Comparison of ENCODE assay signal across 8 cellular contexts in the genomic region with DNA sequence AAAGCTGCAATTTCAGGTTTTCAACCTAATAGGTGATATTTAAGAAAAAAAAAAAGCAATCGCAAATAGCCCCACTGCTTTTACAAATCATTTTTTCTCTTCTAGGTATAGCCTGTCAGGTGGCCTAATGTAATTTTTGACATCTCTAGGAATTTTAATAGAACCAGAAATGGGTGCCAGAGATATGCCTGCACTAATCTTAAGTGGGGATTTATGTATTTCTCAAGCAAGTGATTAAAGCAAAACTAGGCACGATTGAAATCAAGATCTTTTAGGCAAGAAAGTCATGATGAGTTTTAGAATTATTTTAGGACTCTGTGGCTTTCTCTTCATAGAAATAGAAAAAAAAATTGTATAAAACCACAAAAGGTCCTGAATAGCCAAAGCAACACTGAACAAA. TPM values are rescaled to one million over a fixed set of nuclear protein-coding genes. Genes with fewer than 3 reads are reported as not detected.
DNase-seq lines count a peak whose midpoint lies in the region; ATAC-seq, FAIRE-seq and TF ChIP-seq lines count a peak whose summit lies in the region.

No MANE protein-coding gene starts in this region.

- H4K20me1 ChIP-seq in BLaER1 (no peaks in the 10 kb centered on the region), K562 (replicated peaks; ENCODE audit: control insufficient read depth, insufficient read depth, low read length) (no peaks in the 10 kb centered on the region)

- in situ Hi-C loops in K562 (cut with MboI): loop anchor here (10.0 kb wide), 1 partner anchor 436 kb away; no protein-coding TSS in a partner anchor

- 14% methylated on average over 2 of the region's 2 CpGs for WGBS in K562 (ENCODE audit: insufficient coverage, low coverage, missing lambda C conversion rate)

- CTCF ChIA-PET in K562 (lab: Yijun Ruan, JAX; ENCODE audit: low intra/inter-chr PET ratio): no interaction called here

- BruUV-seq in K562 (replicated peaks; lab: Mats Ljungman, UMichigan): no TSS peak

- peak overlapping the region; percentile 77 for H3K9ac ChIP-seq in BLaER1
- H3K9ac ChIP-seq in K562 (ENCODE audit: insufficient read depth in 1 of 2, low read depth in 2 of 2, low read length in 2 of 2): peak overlapping the region in 1 of 2 experiments; percentile 73; a peak in 2 of 4 replicates

- intact Hi-C loops in K562 (cut with micrococcal nuclease): no loop called here

- FAIRE-seq in K562 (lab: Jason Lieb, UNC): peak; percentile 15

- DNase-seq in KG1 (lab: John Stamatoyannopoulos, UW) (peak; percentile 37), K562 (ENCODE audit: extremely low read depth in 1 of 4, low spot score in 3 of 4) (no peak), H4 (ENCODE audit: low spot score) (no peak), NCI-H1048 (lab: John Stamatoyannopoulos, UW) (no peak)
- no peak for DNase-seq in activated CD8-positive, alpha-beta memory T cell treated with anti-CD3 and anti-CD28 coated beads, Interleukin-2, amount 50 U/mL, for 4 hours

- H3K36me3 ChIP-seq in BLaER1 (peaks cover 8% of the 10 kb centered on the region), K562 (ENCODE audit: control insufficient read depth, insufficient read depth, low read length) (no peaks in the 10 kb centered on the region; the same call in 2 of the 3 replicates)

- TF ChIP-seq RAD21 in K562 (CRISPR knock-in tag; conservative IDR thresholded peaks at IDR 0.05 in 1 of 2, IDR thresholded peaks at IDR 0.05 in 1 of 2): no peak

- no peaks in the 10 kb centered on the region for H3K27me3 ChIP-seq in BLaER1
- H3K27me3 ChIP-seq in K562 (ENCODE audit: control insufficient read depth in 2 of 2, insufficient read depth in 2 of 2, low read length in 2 of 2): peaks cover 0 to 3% of the 10 kb centered on the region in 2 experiments; a peak in 1 of 5 replicates
- H3K27me3 ChIP-seq in mononuclear cell (ENCODE audit: insufficient read depth, low read length): no peaks in the 10 kb centered on the region

- peak overlapping the region; percentile 75 for H3K4me2 ChIP-seq in BLaER1
- peak overlapping the region; percentile 84 for H3K4me2 ChIP-seq in K562 (ENCODE audit: insufficient read depth, low read length)

- no peaks in the 10 kb centered on the region for H3K9me1 ChIP-seq in K562 (ENCODE audit: control insufficient read depth, insufficient read depth, low read length)

- TF ChIP-seq CTCF in K562 (IDR thresholded peaks at IDR 0.05 in 2 of 3, conservative IDR thresholded peaks at IDR 0.05 in 1 of 3; ENCODE audit: insufficient read depth in 2 of 3, low read depth in 1 of 3, low read length in 3 of 3): no peak

- peak overlapping the region; percentile 76 for H3K4me3 ChIP-seq in BLaER1
- H3K4me3 ChIP-seq in K562: peak overlapping the region; percentile 61
- peak overlapping the region; percentile 93 for H3K4me3 ChIP-seq in mononuclear cell (ENCODE audit: low read length)

- peaks cover 26% of the 10 kb centered on the region for H3K4me1 ChIP-seq in BLaER1
- H3K4me1 ChIP-seq in K562 (replicated peaks in 1 of 2; ENCODE audit: control insufficient read depth in 2 of 2, insufficient read depth in 2 of 2, low read length in 2 of 2): peaks cover 7 to 12% of the 10 kb centered on the region in 2 experiments; a peak in 4 of 5 replicates
- H3K4me1 ChIP-seq in mononuclear cell (ENCODE audit: insufficient read depth, low read length): peaks cover 12% of the 10 kb centered on the region

- no peak for ATAC-seq in K562
- no peak for ATAC-seq in GM19455 (IDR thresholded peaks at IDR 0.05; ENCODE audit: unreplicated experiment)

- H3K9me3 ChIP-seq in BLaER1 (no peaks in the 10 kb centered on the region), K562 (replicated peaks; ENCODE audit: control insufficient read depth, insufficient read depth, low read depth, low read length) (no peaks in the 10 kb centered on the region), mononuclear cell (ENCODE audit: low read depth, low read length) (no peaks in the 10 kb centered on the region)

- H3K27ac ChIP-seq in BLaER1 (peak overlapping the region; percentile 78), K562 (ENCODE audit: extremely low read depth, low read depth, low read length) (peak overlapping the region; percentile 72; the same call in 2 of the 3 replicates)

- POLR2A ChIA-PET in K562 (lab: Yijun Ruan, JAX): interaction anchor here (0.6 to 1.4 kb wide), 3 partner anchors 9 to 44 kb away, joined by 3 to 6 read pairs (median 4); no protein-coding TSS in a partner anchor

- peak overlapping the region; percentile 98 for H2AFZ ChIP-seq in K562 (ENCODE audit: low read depth, low read length)

- no peak for TF ChIP-seq EP300 in K562 (IDR thresholded peaks at IDR 0.05; ENCODE audit: low read length)

- no peak for TF ChIP-seq POLR2A in K562 (conservative IDR thresholded peaks at IDR 0.05)

- no peaks in the 10 kb centered on the region for H3K79me2 ChIP-seq in K562 (ENCODE audit: control insufficient read depth, insufficient read depth, low read length)

RNA-seq across cellular contexts. Expression of a gene that starts 0.9 kb away (rescaled TPM):
- total RNA-seq in K562 (2011; cell fraction: chromatin; rRNA removed; ENCODE audit: low replicate concordance): 0.65 and 1.2 TPM in 2 replicates
- total RNA-seq in K562 (2011; cell fraction: nucleolus; rRNA removed): 0.66 and 1.3 TPM in 2 replicates
- total RNA-seq in K562 (2011; cell fraction: nucleoplasm; rRNA removed): 0.95 and 1.3 TPM in 2 replicates
- total RNA-seq in K562 (2014; rRNA removed) (2.2 and 3.5 TPM in 2 replicates), K562 (2014; rRNA removed; fragmentation: Illumina TruSeq; extraction: Trizol) (4.4 and 4.5 TPM in 2 replicates), K562 (2015; rRNA removed; fragmentation: Illumina TruSeq; extraction: Trizol) (2.1 and 4.0 TPM in 2 replicates), K562 (2021) (4.6 and 5.1 TPM in 2 replicates), mononuclear cell (2.0 TPM)
- polyA plus RNA-seq in K562 (2011; rRNA removed) (3.9 and 4.2 TPM in 2 replicates), K562 (2014; fragmentation: Illumina TruSeq; extraction: Trizol) (3.5 and 3.8 TPM in 2 replicates), K562 (2014; fragmentation: Nextera tagmentation; extraction: Ambion mirVana) (under 1 TPM; 0.72 to 0.81 TPM), K562 (2014; rRNA removed) (4.1 and 5.0 TPM in 2 replicates)
- polyA plus RNA-seq in K562 (2011; cell fraction: cytosol; rRNA removed): 2.5 and 3.8 TPM in 2 replicates
- 0.98 and 1.6 TPM in 2 replicates for polyA plus RNA-seq in K562 (2011; cell fraction: nucleus; rRNA removed)
- 3.3 and 5.1 TPM in 2 replicates for polyA plus RNA-seq in K562 (2012)
- polyA minus RNA-seq in K562 (2011; rRNA and poly(A)+ RNA removed): 3.8 and 4.9 TPM in 2 replicates
- 1.3 and 3.0 TPM in 2 replicates for polyA minus RNA-seq in K562 (2011; cell fraction: cytosol; rRNA and poly(A)+ RNA removed)
- 1.5 and 1.8 TPM in 2 replicates for polyA minus RNA-seq in K562 (2011; cell fraction: nucleus; rRNA and poly(A)+ RNA removed)
- total RNA-seq in H4 (2014; rRNA removed; shearing (Covaris generic)): 11.8 and 21.2 TPM in 2 replicates

RNA-seq across cellular contexts. Expression of a gene that starts 24.2 kb away (rescaled TPM):
- not detected in 2 replicates for total RNA-seq in K562 (2011; cell fraction: chromatin; rRNA removed; ENCODE audit: low replicate concordance)
- 0.17 TPM in 1 of 2 replicates, not detected in the other for total RNA-seq in K562 (2011; cell fraction: nucleolus; rRNA removed)
- not detected in 2 replicates for total RNA-seq in K562 (2011; cell fraction: nucleoplasm; rRNA removed)
- total RNA-seq in K562 (2014; rRNA removed): not detected in 2 replicates
- 0.06 TPM in 1 of 2 replicates, not detected in the other for total RNA-seq in K562 (2014; rRNA removed; fragmentation: Illumina TruSeq; extraction: Trizol)
- 0.23 and 0.25 TPM in 2 replicates for total RNA-seq in K562 (2015; rRNA removed; fragmentation: Illumina TruSeq; extraction: Trizol)
- total RNA-seq in K562 (2021): 0.13 and 0.16 TPM in 2 replicates
- not detected in 2 replicates for polyA plus RNA-seq in K562 (2011; rRNA removed)
- not detected in 2 replicates for polyA plus RNA-seq in K562 (2011; cell fraction: cytosol; rRNA removed)
- polyA plus RNA-seq in K562 (2011; cell fraction: nucleus; rRNA removed): 0.04 and 0.13 TPM in 2 replicates
- polyA plus RNA-seq in K562 (2012): 0.10 and 0.17 TPM in 2 replicates
- 0.24 TPM in 1 of 2 replicates, not detected in the other for polyA plus RNA-seq in K562 (2014; fragmentation: Illumina TruSeq; extraction: Trizol)
- under 1 TPM; 0.03 to 0.14 TPM for polyA plus RNA-seq in K562 (2014; fragmentation: Nextera tagmentation; extraction: Ambion mirVana)
- polyA plus RNA-seq in K562 (2014; rRNA removed): 0.26 and 0.29 TPM in 2 replicates
- polyA minus RNA-seq in K562 (2011; rRNA and poly(A)+ RNA removed): not detected in 2 replicates
- not detected in 2 replicates for polyA minus RNA-seq in K562 (2011; cell fraction: cytosol; rRNA and poly(A)+ RNA removed)
- polyA minus RNA-seq in K562 (2011; cell fraction: nucleus; rRNA and poly(A)+ RNA removed): not detected in 2 replicates
- under 0.01 TPM for total RNA-seq in mononuclear cell
- total RNA-seq in H4 (2014; rRNA removed; shearing (Covaris generic)): not detected in 2 replicates

RNA-seq across cellular contexts. Expression of a gene that starts 34.3 kb away (rescaled TPM):
- total RNA-seq in K562 (2011; cell fraction: chromatin; rRNA removed; ENCODE audit: low replicate concordance): 3.7 and 5.2 TPM in 2 replicates
- total RNA-seq in K562 (2011; cell fraction: nucleolus; rRNA removed): 1.5 and 2.1 TPM in 2 replicates
- total RNA-seq in K562 (2011; cell fraction: nucleoplasm; rRNA removed): 4.3 and 5.7 TPM in 2 replicates
- 1.7 and 2.9 TPM in 2 replicates for total RNA-seq in K562 (2014; rRNA removed)
- 1.8 and 2.4 TPM in 2 replicates for total RNA-seq in K562 (2014; rRNA removed; fragmentation: Illumina TruSeq; extraction: Trizol)
- total RNA-seq in K562 (2015; rRNA removed; fragmentation: Illumina TruSeq; extraction: Trizol): 3.0 and 3.3 TPM in 2 replicates
- 0.96 and 1.8 TPM in 2 replicates for total RNA-seq in K562 (2021)
- polyA plus RNA-seq in K562 (2011; rRNA removed): 1.9 and 3.0 TPM in 2 replicates
- polyA plus RNA-seq in K562 (2011; cell fraction: cytosol; rRNA removed): 0.30 and 1.3 TPM in 2 replicates
- polyA plus RNA-seq in K562 (2011; cell fraction: nucleus; rRNA removed): 6.3 and 11.8 TPM in 2 replicates
- 2.0 and 4.1 TPM in 2 replicates for polyA plus RNA-seq in K562 (2012)
- polyA plus RNA-seq in K562 (2014; fragmentation: Illumina TruSeq; extraction: Trizol): 1.9 and 2.3 TPM in 2 replicates
- polyA plus RNA-seq in K562 (2014; fragmentation: Nextera tagmentation; extraction: Ambion mirVana): under 1 TPM; 0.51 to 0.62 TPM
- polyA plus RNA-seq in K562 (2014; rRNA removed): 2.0 and 2.4 TPM in 2 replicates
- polyA minus RNA-seq in K562 (2011; rRNA and poly(A)+ RNA removed): 1.9 and 3.8 TPM in 2 replicates
- polyA minus RNA-seq in K562 (2011; cell fraction: cytosol; rRNA and poly(A)+ RNA removed): not detected in 2 replicates
- polyA minus RNA-seq in K562 (2011; cell fraction: nucleus; rRNA and poly(A)+ RNA removed): 2.3 and 3.7 TPM in 2 replicates
- 3.6 TPM for total RNA-seq in mononuclear cell
- 0.17 and 0.76 TPM in 2 replicates for total RNA-seq in H4 (2014; rRNA removed; shearing (Covaris generic))
